In genomic region chr6:13487122-13488014, GRCh38 we compare ENCODE assay signal across 8 cellular contexts. TPM values are rescaled to one million over a fixed set of nuclear protein-coding genes. Genes with fewer than 3 reads are reported as not detected.
A peak's percentile ranks its signal among the peaks of the same experiment; 100 is the strongest.
DNase-seq lines count a peak whose midpoint lies in the region; ATAC-seq and TF ChIP-seq lines count a peak whose summit lies in the region.

TSS of gene GFOD1 (minus strand) at chr6:13487600. CDS start at chr6:13486890, 710 bp downstream.

- peak within 1 kb of the TSS; percentile 85 for H2AFZ ChIP-seq in hepatocyte

- peak within 1 kb of the TSS; percentile 84 for H3K27ac Mint-ChIP-seq in T-helper 2 cell treated with Interferon-gamma antibody and Interleukin-4, amounts not matched to agents 5 μg/mL and 100 μg/mL, for 36 hours

- DNase-seq in NCI-H1694 (lab: John Stamatoyannopoulos, UW), result peak; percentile 53
- DNase-seq in T-helper 2 cell treated with Interferon-gamma antibody and Interleukin-4, amounts not matched to agents 5 μg/mL and 100 μg/mL, for 36 hours (ENCODE audit: low spot score), result peak; percentile 86
- DNase-seq in astrocyte of the hippocampus (ENCODE audit: low read depth, low spot score), result peak; percentile 97
- peak; percentile 87 for DNase-seq in hepatocyte (ENCODE audit: low spot score)
- DNase-seq in retina, result peak; percentile 91
- DNase-seq in OCI-M2 (lab: John Stamatoyannopoulos, UW; ENCODE audit: unreplicated experiment), result no peak

- H3K27me3 Mint-ChIP-seq in T-helper 2 cell treated with Interferon-gamma antibody and Interleukin-4, amounts not matched to agents 5 μg/mL and 100 μg/mL, for 36 hours (ENCODE audit: low read depth), result peaks cover 17% of the 10 kb centered on the region

- ATAC-seq in HG02852 (IDR thresholded peaks at IDR 0.05; ENCODE audit: unreplicated experiment), result peak; percentile 81

- peaks cover 21% of the 10 kb centered on the region for H3K27me3 ChIP-seq in hepatocyte

- 1% methylated on average over 72 of the region's 109 CpGs for WGBS in hepatocyte (ENCODE audit: low lambda C conversion rate, missing lambda C conversion rate)

- peaks cover 37% of the 10 kb centered on the region for H3K4me1 Mint-ChIP-seq in T-helper 2 cell treated with Interferon-gamma antibody and Interleukin-4, amounts not matched to agents 5 μg/mL and 100 μg/mL, for 36 hours (ENCODE audit: low read depth)

- H3K27ac ChIP-seq in hepatocyte, result peak within 1 kb of the TSS; percentile 75

- H3K9me2 ChIP-seq in hepatocyte (replicated peaks; ENCODE audit: insufficient read depth), result no peaks in the 10 kb centered on the region

- H3K9me3 Mint-ChIP-seq in T-helper 2 cell treated with Interferon-gamma antibody and Interleukin-4, amounts not matched to agents 5 μg/mL and 100 μg/mL, for 36 hours, result no peaks in the 10 kb centered on the region

- peaks cover 4% of the 10 kb centered on the region for H3K4me1 ChIP-seq in hepatocyte (ENCODE audit: insufficient read depth)

- no peak for TF ChIP-seq CTCF in hepatocyte (IDR thresholded peaks at IDR 0.05; ENCODE audit: poor library complexity)

- TF ChIP-seq POLR2A in GM15510 (IDR thresholded peaks at IDR 0.05; ENCODE audit: borderline replicate concordance, extremely low read depth, insufficient read length), result peak; percentile 83

- H3K9me3 ChIP-seq in hepatocyte (ENCODE audit: low read depth), result no peaks in the 10 kb centered on the region

- no peaks in the 10 kb centered on the region for H3K36me3 ChIP-seq in hepatocyte (replicated peaks; ENCODE audit: insufficient read depth, low read depth)

- H3K36me3 Mint-ChIP-seq in T-helper 2 cell treated with Interferon-gamma antibody and Interleukin-4, amounts not matched to agents 5 μg/mL and 100 μg/mL, for 36 hours (ENCODE audit: low read depth), result no peaks in the 10 kb centered on the region

- peak within 1 kb of the TSS; percentile 81 for H3K4me3 ChIP-seq in hepatocyte

- no peaks in the 10 kb centered on the region for H4K20me1 ChIP-seq in hepatocyte (ENCODE audit: insufficient read depth, poor library complexity, severe bottlenecking)

- peaks cover 5% of the 10 kb centered on the region for H3K79me2 ChIP-seq in hepatocyte

- H3K4me2 ChIP-seq in hepatocyte, result peak within 1 kb of the TSS; percentile 93

- H3K4me3 Mint-ChIP-seq in T-helper 2 cell treated with Interferon-gamma antibody and Interleukin-4, amounts not matched to agents 5 μg/mL and 100 μg/mL, for 36 hours, result peak within 1 kb of the TSS; percentile 92

RNA-seq across cellular contexts. Expression of gene GFOD1, which starts in this region (rescaled TPM):
- 3.3 and 3.5 TPM in 2 replicates for total RNA-seq in hepatocyte
- 2.3 and 2.8 TPM in 2 replicates for polyA plus RNA-seq in hepatocyte
